9 cellular contexts compared by ENCODE assay signal in genomic region chr11:123577081-123577598, GRCh38.
DNase-seq lines count a peak whose midpoint lies in the region; ATAC-seq, FAIRE-seq and TF ChIP-seq lines count a peak whose summit lies in the region.
"Had no signal": no experiment of that assay in that cellular context is flagged by ENCODE, and none has a peak within 500 bp of the region (broad histone marks: within the 10 kb centered on the region; RNA-seq: fewer than 3 reads in every experiment).

No MANE protein-coding gene starts in this region.

- no peaks in the 10 kb centered on the region for H3K9me3 ChIP-seq in kidney (ENCODE audit: control insufficient read depth in 1 of 2, low read length in 2 of 2)

- no peak overlapping the region for H2AFZ ChIP-seq in GM23338

- no peaks in the 10 kb centered on the region; the same call in 2 of the 3 replicates for H3K9me3 Mint-ChIP-seq in GM23338

- ATAC-seq in GM23338 (peak; percentile 59), HG03457 (IDR thresholded peaks at IDR 0.05; ENCODE audit: unreplicated experiment) (no peak)

- 0 out of 2 replicates have a peak, but pooled peaks cover 5% of the 10 kb centered on the region for H3K9me2 ChIP-seq in GM23338 (ENCODE audit: insufficient read depth)

- H3K4me2 ChIP-seq in GM23338: 0 out of 2 replicates have a peak overlapping the region, but pooled peaks have one; percentile 33

- H3K4me3 Mint-ChIP-seq in GM23338: no peak overlapping the region

- H3K27ac Mint-ChIP-seq in GM23338: no peak overlapping the region; the same call in 1 of the 2 replicates

- peaks cover 12% of the 10 kb centered on the region for H3K27me3 Mint-ChIP-seq in GM23338 (ENCODE audit: insufficient read depth, low read depth, poor library complexity)

- no peak for FAIRE-seq in kidney (lab: Jason Lieb, UNC)

- no peaks in the 10 kb centered on the region for H3K27me3 ChIP-seq in GM23338 (ENCODE audit: insufficient read depth)

- no peak overlapping the region for H3K9ac ChIP-seq in kidney (ENCODE audit: low read length in 2 of 2)

- DNase-seq in EH (ENCODE audit: low read depth) (peak; percentile 63), GM23338 (ENCODE audit: low spot score) (peak; percentile 86), NCI-H1105 (lab: John Stamatoyannopoulos, UW) (peak; percentile 76), cardiac fibroblast (ENCODE audit: low read depth in 2 of 2) (peak; percentile 54), kidney (no peak)
- DNase-seq in activated CD4-positive, alpha-beta T cell treated with anti-CD3 and anti-CD28 coated beads for 24 hours (ENCODE audit: low read depth in 2 of 2): peak; percentile 55 to 64
- DNase-seq in stimulated activated CD4-positive, alpha-beta T cell treated with anti-CD3 and anti-CD28 coated beads, Interleukin-4, amount 100 ng/mL, for 1 hour: peak; percentile 75

- no peaks in the 10 kb centered on the region for H4K20me1 ChIP-seq in GM23338 (replicated peaks; ENCODE audit: insufficient read depth)

- no peaks in the 10 kb centered on the region for H3F3A ChIP-seq in GM23338 (replicated peaks; ENCODE audit: low read depth)

- no peaks in the 10 kb centered on the region for H3K36me3 Mint-ChIP-seq in GM23338 (ENCODE audit: low read depth)

- intact Hi-C loops in kidney (cut with DNase I): loop anchor here (5.0 kb wide), 1 partner anchor 65 kb away; no protein-coding TSS in a partner anchor

- H3K4me1 ChIP-seq in GM23338 (ENCODE audit: insufficient read depth) (peaks cover 10% of the 10 kb centered on the region), kidney (ENCODE audit: control insufficient read depth in 1 of 2, insufficient read depth in 1 of 2, low read depth in 1 of 2, low read length in 2 of 2) (no peaks in the 10 kb centered on the region)

- peaks cover 35% of the 10 kb centered on the region for H3K4me1 Mint-ChIP-seq in GM23338

- no peaks in the 10 kb centered on the region for H3K79me2 ChIP-seq in GM23338 (replicated peaks; ENCODE audit: insufficient read depth)

- no peak overlapping the region for H3K27ac ChIP-seq in GM23338 (ENCODE audit: low read depth)
- no peak overlapping the region for H3K27ac ChIP-seq in kidney (ENCODE audit: low read depth in 2 of 2, low read length in 2 of 2)
- H3K27ac ChIP-seq: epithelial cell of prostate had no signal

- H3K36me3 ChIP-seq in GM23338 (ENCODE audit: insufficient read depth) (no peaks in the 10 kb centered on the region), kidney (ENCODE audit: control insufficient read depth in 1 of 2, insufficient read depth in 2 of 2, low read length in 2 of 2) (no peaks in the 10 kb centered on the region)

- TF ChIP-seq CTCF in GM23338 (conservative IDR thresholded peaks at IDR 0.05; ENCODE audit: low read depth in 2 of 2): peak; percentile 74 to 97
- TF ChIP-seq CTCF in cardiac fibroblast (IDR thresholded peaks at IDR 0.05; ENCODE audit: low read depth, low read length): peak; percentile 95
- peak; percentile 80 for TF ChIP-seq CTCF in kidney (IDR thresholded peaks at IDR 0.05; ENCODE audit: borderline replicate concordance, extremely low read depth, insufficient read depth)

- H3K4me3 ChIP-seq in GM23338: no peak overlapping the region
- no peak overlapping the region for H3K4me3 ChIP-seq in cardiac fibroblast (replicated peaks in 1 of 2; ENCODE audit: low read depth in 2 of 2, low read length in 2 of 2)
- H3K4me3 ChIP-seq in kidney (ENCODE audit: low read length in 2 of 2): no peak overlapping the region

TF ChIP-seq in GM23338, 12 proteins besides CTCF, POLR2A, EP300 and RAD21 (continues in another document):
- TF ChIP-seq EZH2 (IDR thresholded peaks at IDR 0.05; ENCODE audit: low read depth, unreplicated experiment) (no peak), ZNF114 (CRISPR knock-in tag; IDR thresholded peaks at IDR 0.05) (no peak), NANOG (IDR thresholded peaks at IDR 0.05; ENCODE audit: borderline replicate concordance) (no peak), STAT1 (IDR thresholded peaks at IDR 0.05; ENCODE audit: unreplicated experiment) (no peak), POLR2AphosphoS5 (IDR thresholded peaks at IDR 0.05; ENCODE audit: low read depth) (no peak), ZNF331 (CRISPR knock-in tag; IDR thresholded peaks at IDR 0.05; ENCODE audit: low read depth) (no peak), ZNF462 (CRISPR knock-in tag; IDR thresholded peaks at IDR 0.05) (no peak), REST (IDR thresholded peaks at IDR 0.05; ENCODE audit: unreplicated experiment) (no peak), EZH2phosphoT487 (IDR thresholded peaks at IDR 0.05; ENCODE audit: unreplicated experiment) (no peak), CREB1 (CRISPR knock-in tag; IDR thresholded peaks at IDR 0.05; ENCODE audit: low read depth) (no peak)
